Comparison of ENCODE assay signal across 22 cellular contexts in the genomic region with DNA sequence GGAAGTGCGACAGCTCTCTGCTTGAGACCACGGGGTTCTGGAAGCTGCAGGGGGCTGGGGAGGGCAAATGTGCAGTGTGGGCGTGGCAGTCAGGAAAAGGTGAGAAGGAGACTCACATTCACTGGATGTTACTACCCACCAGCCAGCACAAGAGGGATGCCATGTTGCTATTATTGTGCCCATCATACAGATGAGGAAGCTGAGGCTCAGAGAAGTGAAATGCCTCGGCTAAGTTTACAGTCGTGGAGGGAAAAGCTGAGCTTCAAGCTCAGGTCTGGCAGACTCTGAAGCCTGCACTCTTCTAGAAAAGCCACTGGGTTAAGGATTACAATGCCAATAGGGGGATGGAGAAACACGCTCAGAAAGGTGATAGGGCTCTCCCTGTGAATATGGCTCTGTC. TPM values are rescaled to one million over a fixed set of nuclear protein-coding genes. Genes with fewer than 3 reads are reported as not detected.
"Had no signal": no experiment of that assay in that cellular context is flagged by ENCODE, and none has a peak within 500 bp of the region (broad histone marks: within the 10 kb centered on the region; RNA-seq: fewer than 3 reads in every experiment).

No MANE protein-coding gene starts in this region.

- H3K27ac ChIP-seq: SJSA1, SK-N-MC had no signal

- H3K9me3 Mint-ChIP-seq: IgD-negative memory B cell had no signal

- H3K9me3 ChIP-seq: SJSA1 had no signal

- DNase-seq: KBM-7, MV-4-11, NCI-H1048, NCI-H1105, NCI-H1417, NCI-H1436 treated with DMSO at 0.1 percent for 48 hours, NCI-H1694, NCI-H187 treated with DMSO at 0.1 percent for 48 hours, NCI-H2029 treated with DMSO at 0.1 percent for 48 hours, NCI-H2227 treated with DMSO at 0.1 percent for 48 hours, NCI-H526 treated with DMSO at 0.1 percent for 48 hours, NCI-H774, Right ventricle myocardium superior, RPMI8226, SIG-M5 had no signal

- H3K27me3 ChIP-seq: SJSA1 had no signal

- H3K36me3 ChIP-seq: SJSA1 had no signal

- H3K4me3 Mint-ChIP-seq: IgD-negative memory B cell had no signal

- H3K4me3 ChIP-seq: SJSA1, SK-N-MC had no signal

RNA-seq across cellular contexts. Expression of a gene that starts 34.4 kb away (rescaled TPM):
- total RNA-seq: LHCN-M2, MCF 10A, Right ventricle myocardium superior, SJSA1 had no signal

RNA-seq across cellular contexts. Expression of a gene that starts 53.0 kb away (rescaled TPM):
- total RNA-seq: HT-29, LHCN-M2, MCF 10A, NCI-H460, Right ventricle myocardium superior, SJSA1 had no signal
